In the genomic region with DNA sequence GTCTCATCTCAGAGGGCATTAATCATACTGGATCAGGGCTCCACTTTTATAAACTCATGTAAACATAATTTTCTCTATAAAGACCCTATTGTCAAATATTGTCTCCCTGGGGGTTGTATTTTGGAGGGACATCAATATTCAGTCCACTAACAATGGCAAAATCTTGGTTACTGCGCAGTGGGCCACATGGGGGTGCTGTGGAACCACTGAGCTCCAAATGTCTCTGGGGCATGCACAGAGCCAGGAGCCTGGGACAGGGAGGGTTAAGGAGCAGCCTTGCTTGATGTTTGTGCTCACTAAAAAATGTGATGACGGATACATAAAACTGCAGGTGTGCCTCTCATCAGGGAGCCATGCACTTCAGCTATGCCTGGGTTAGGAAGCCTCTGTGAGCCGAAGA, we compare ENCODE assay signal across 9 cellular contexts.
DNase-seq lines count a peak whose midpoint lies in the region; ATAC-seq and TF ChIP-seq lines count a peak whose summit lies in the region.
"Had no signal": no experiment of that assay in that cellular context is flagged by ENCODE, and none has a peak within 500 bp of the region (broad histone marks: within the 10 kb centered on the region; RNA-seq: fewer than 3 reads in every experiment).

No MANE protein-coding gene starts in this region.

- no peak overlapping the region for H3K27ac Mint-ChIP-seq in glutamatergic neuron (ENCODE audit: unreplicated experiment)

- H3K36me3 Mint-ChIP-seq in glutamatergic neuron (ENCODE audit: unreplicated experiment) = no peaks in the 10 kb centered on the region

- ATAC-seq in HG02642 (IDR thresholded peaks at IDR 0.05; ENCODE audit: poor library complexity, unreplicated experiment) (peak; percentile 47), HG02938 (IDR thresholded peaks at IDR 0.05; ENCODE audit: unreplicated experiment) (no peak)

- peaks cover 4% of the 10 kb centered on the region for H3K9me3 Mint-ChIP-seq in glutamatergic neuron (ENCODE audit: unreplicated experiment)

- peak; percentile 25 for TF ChIP-seq CTCF in BE2C (IDR thresholded peaks at IDR 0.05; ENCODE audit: low read depth, low read length)
- TF ChIP-seq CTCF in glutamatergic neuron (IDR thresholded peaks at IDR 0.05; ENCODE audit: partially characterized antibody, unreplicated experiment) = peak; percentile 56
- no peak for TF ChIP-seq CTCF in sigmoid colon (IDR thresholded peaks at IDR 0.05)

- no peak overlapping the region for H3K4me3 ChIP-seq in BE2C (ENCODE audit: low read depth, low read length)
- H3K4me3 ChIP-seq in sigmoid colon = no peak overlapping the region
- H3K4me3 ChIP-seq: skin epidermis had no signal

- WGBS in sigmoid colon, 2 donors = 35 to 38% methylated on average over 3 of the region's 3 CpGs

- DNase-seq in BE2C (no peak), glutamatergic neuron (peak; percentile 65), sigmoid colon (no peak), DMS79 treated with DMSO at 0.1 percent for 48 hours (lab: John Stamatoyannopoulos, UW) (no peak), NCI-H2081 (lab: John Stamatoyannopoulos, UW) (no peak)
- DNase-seq in activated CD4-positive, alpha-beta T cell treated with anti-CD3 and anti-CD28 coated beads, Interleukin-2, amount 50 U/mL, for 48 hours = peak; percentile 43 to 44

- no peaks in the 10 kb centered on the region for H3K4me1 ChIP-seq in BE2C
- no peaks in the 10 kb centered on the region for H3K4me1 ChIP-seq in sigmoid colon

- no peaks in the 10 kb centered on the region for H3K36me3 ChIP-seq in BE2C
- no peaks in the 10 kb centered on the region for H3K36me3 ChIP-seq in sigmoid colon

- no peaks in the 10 kb centered on the region for H3K9me3 ChIP-seq in BE2C
- no peaks in the 10 kb centered on the region for H3K9me3 ChIP-seq in sigmoid colon

- H3K4me3 Mint-ChIP-seq in glutamatergic neuron (ENCODE audit: unreplicated experiment) = no peak overlapping the region

- TF ChIP-seq POLR2A in sigmoid colon (IDR thresholded peaks at IDR 0.05) = no peak

- TF ChIP-seq EP300 in sigmoid colon (IDR thresholded peaks at IDR 0.05) = no peak

- peaks cover 20% of the 10 kb centered on the region for H3K4me1 Mint-ChIP-seq in glutamatergic neuron (ENCODE audit: low read depth, unreplicated experiment)

- H3K27me3 Mint-ChIP-seq in glutamatergic neuron (ENCODE audit: unreplicated experiment) = no peaks in the 10 kb centered on the region

- intact Hi-C loops in sigmoid colon (cut with DNase I) = no loop called here

- H3K27me3 ChIP-seq in BE2C (no peaks in the 10 kb centered on the region), sigmoid colon (no peaks in the 10 kb centered on the region)

- H3K27ac ChIP-seq in sigmoid colon = no peak overlapping the region
- H3K27ac ChIP-seq: skin epidermis had no signal

Comparison
In these comparisons a context has a peak if more than half of its experiments do, and no peak if none do; other contexts are left out.
1. DNase-seq: peak in activated CD4-positive, alpha-beta T cell treated with anti-CD3 and anti-CD28 coated beads, Interleukin-2, amount 50 U/mL, for 48 hours (2 of 2) and glutamatergic neuron (single experiment); none in BE2C (single experiment), sigmoid colon (single experiment), DMS79 treated with DMSO at 0.1 percent for 48 hours (single experiment) and NCI-H2081 (0 of 2).
2. CTCF ChIP-seq: peak in BE2C (single experiment) and glutamatergic neuron (single experiment); none in sigmoid colon (0 of 4).